In genomic region chr22:24207264-24208011, GRCh38 we compare ENCODE assay signal across 9 cellular contexts. TPM values are rescaled to one million over a fixed set of nuclear protein-coding genes. Genes with fewer than 3 reads are reported as not detected.
DNase-seq lines count a peak whose midpoint lies in the region; ATAC-seq and TF ChIP-seq lines count a peak whose summit lies in the region.
"Had no signal": no experiment of that assay in that cellular context is flagged by ENCODE, and none has a peak within 500 bp of the region (broad histone marks: within the 10 kb centered on the region; RNA-seq: fewer than 3 reads in every experiment).

No MANE protein-coding gene starts in this region.

- H3K27me3 Mint-ChIP-seq in activated CD8-positive, alpha-beta T cell treated with anti-CD3 and anti-CD28 coated beads for 36 hours = no peaks in the 10 kb centered on the region

- H3K9me3 ChIP-seq in left ventricle myocardium inferior (replicated peaks) = no peaks in the 10 kb centered on the region
- H3K9me3 ChIP-seq in skeletal muscle tissue (ENCODE audit: control insufficient read depth in 3 of 3, low read length in 3 of 3) = no peaks in the 10 kb centered on the region
- no peaks in the 10 kb centered on the region for H3K9me3 ChIP-seq in MM.1S (replicated peaks; ENCODE audit: insufficient read depth, low read length)

- H4K20me1 ChIP-seq in MM.1S (ENCODE audit: insufficient read depth, low read length) = no peaks in the 10 kb centered on the region

- H3K27ac Mint-ChIP-seq in activated CD8-positive, alpha-beta T cell treated with anti-CD3 and anti-CD28 coated beads for 36 hours = peak overlapping the region; percentile 43

- H3K4me1 ChIP-seq in left ventricle myocardium inferior (peaks cover 28% of the 10 kb centered on the region), skeletal muscle tissue (ENCODE audit: control insufficient read depth in 3 of 3, insufficient read depth in 3 of 3, low read length in 3 of 3) (peaks cover 3 to 18% (median 4%) of the 10 kb centered on the region in 3 donors), MM.1S (ENCODE audit: low read length) (peaks cover 24% of the 10 kb centered on the region)

- H3K4me2 ChIP-seq in MM.1S (ENCODE audit: low read depth, low read length) = no peak overlapping the region

- H3K36me3 Mint-ChIP-seq in activated CD8-positive, alpha-beta T cell treated with anti-CD3 and anti-CD28 coated beads for 36 hours (ENCODE audit: low read depth) = no peaks in the 10 kb centered on the region

- no peak overlapping the region for H2AFZ ChIP-seq in MM.1S (ENCODE audit: low read length)

- peaks cover 22% of the 10 kb centered on the region for H3K4me1 Mint-ChIP-seq in activated CD8-positive, alpha-beta T cell treated with anti-CD3 and anti-CD28 coated beads for 36 hours (ENCODE audit: low read depth)

- no peak for TF ChIP-seq CTCF in activated CD8-positive, alpha-beta T cell treated with anti-CD3 and anti-CD28 coated beads for 36 hours (IDR thresholded peaks at IDR 0.05)
- TF ChIP-seq CTCF in left ventricle myocardium inferior (IDR thresholded peaks at IDR 0.05; ENCODE audit: borderline replicate concordance) (no peak), MM.1S (IDR thresholded peaks at IDR 0.05; ENCODE audit: low read length) (no peak)

- H3K79me2 ChIP-seq in MM.1S (ENCODE audit: low read length) = no peaks in the 10 kb centered on the region

- H3K27ac ChIP-seq in left ventricle myocardium inferior (replicated peaks) = peak overlapping the region; percentile 89
- peak overlapping the region; percentile 69 for H3K27ac ChIP-seq in skeletal muscle tissue (ENCODE audit: low read depth, low read length)
- no peak overlapping the region for H3K27ac ChIP-seq in MM.1S (ENCODE audit: low read length)

- DNase-seq in HCEC 1CT (peak; percentile 4), left ventricle myocardium inferior (no peak), DMS153 treated with DMSO at 0.1 percent for 48 hours (lab: John Stamatoyannopoulos, UW; ENCODE audit: unreplicated experiment) (no peak), MM.1S (no peak)
- no peak for DNase-seq in activated CD8-positive, alpha-beta T cell treated with anti-CD3 and anti-CD28 coated beads for 36 hours
- DNase-seq: activated T-cell treated with anti-CD3 and anti-CD28 coated beads, Interleukin-2, amount 50 U/mL, for 1 hour had no signal

- H3K27me3 ChIP-seq in left ventricle myocardium inferior (ENCODE audit: low read depth) (no peaks in the 10 kb centered on the region), skeletal muscle tissue (ENCODE audit: control insufficient read depth in 3 of 3, insufficient read depth in 3 of 3, low read length in 3 of 3) (no peaks in the 10 kb centered on the region), MM.1S (replicated peaks; ENCODE audit: insufficient read depth, low read length) (no peaks in the 10 kb centered on the region)

- H3K9me2 ChIP-seq in MM.1S (replicated peaks; ENCODE audit: insufficient read depth, low read length) = no peaks in the 10 kb centered on the region

- no peaks in the 10 kb centered on the region for H3K9me3 Mint-ChIP-seq in activated CD8-positive, alpha-beta T cell treated with anti-CD3 and anti-CD28 coated beads for 36 hours

- CTCF ChIA-PET in activated CD8-positive, alpha-beta T cell treated with anti-CD3 and anti-CD28 coated beads for 36 hours (lab: Charles Lee) = interaction anchor here (0.9 to 2.0 kb wide), 3 partner anchors 19 to 32 kb away, joined by 3 to 5 read pairs (median 4); no protein-coding TSS in a partner anchor

- intact Hi-C loops in activated CD8-positive, alpha-beta T cell treated with anti-CD3 and anti-CD28 coated beads for 36 hours (cut with micrococcal nuclease) = no loop called here
- intact Hi-C loops in left ventricle myocardium inferior (cut with micrococcal nuclease) = no loop called here

- ATAC-seq in activated CD8-positive, alpha-beta T cell treated with anti-CD3 and anti-CD28 coated beads for 36 hours = no peak
- ATAC-seq in HG03442 (IDR thresholded peaks at IDR 0.05; ENCODE audit: unreplicated experiment) = no peak
- no peak for ATAC-seq in HG03378 (IDR thresholded peaks at IDR 0.05; ENCODE audit: unreplicated experiment)

- peaks cover 14% of the 10 kb centered on the region for H3F3A ChIP-seq in MM.1S (ENCODE audit: insufficient read depth, low read length)

- no peaks in the 10 kb centered on the region for H3K36me3 ChIP-seq in left ventricle myocardium inferior
- H3K36me3 ChIP-seq in skeletal muscle tissue (ENCODE audit: control insufficient read depth in 3 of 3, insufficient read depth in 3 of 3, low read length in 3 of 3) = no peaks in the 10 kb centered on the region
- no peaks in the 10 kb centered on the region for H3K36me3 ChIP-seq in MM.1S (replicated peaks; ENCODE audit: insufficient read depth, low read length)

- no peak overlapping the region for H3K9ac ChIP-seq in skeletal muscle tissue (ENCODE audit: low read depth in 1 of 3, low read length in 3 of 3)
- H3K9ac ChIP-seq in MM.1S (ENCODE audit: low read length) = no peak overlapping the region

- H3K4me3 ChIP-seq in left ventricle myocardium inferior (peak overlapping the region; percentile 9), skeletal muscle tissue (ENCODE audit: low read length in 3 of 3) (no peak overlapping the region), MM.1S (ENCODE audit: low read length) (no peak overlapping the region)

- POLR2A ChIA-PET in activated CD8-positive, alpha-beta T cell treated with anti-CD3 and anti-CD28 coated beads for 36 hours (lab: Charles Lee) = no interaction called here

- no peak overlapping the region for H3K4me3 Mint-ChIP-seq in activated CD8-positive, alpha-beta T cell treated with anti-CD3 and anti-CD28 coated beads for 36 hours

RNA-seq across cellular contexts. Expression of gene SUSD2, which starts 26.2 kb away (rescaled TPM):
- under 1 TPM; 0.65 to 0.95 TPM for total RNA-seq in activated CD8-positive, alpha-beta T cell treated with anti-CD3 and anti-CD28 coated beads for 36 hours
- 3.2 TPM for total RNA-seq in left ventricle myocardium inferior
- total RNA-seq in skeletal muscle tissue = 0.52 TPM

RNA-seq across cellular contexts. Expression of gene GGT5, which starts 37.4 kb away (rescaled TPM):
- not detected for total RNA-seq in activated CD8-positive, alpha-beta T cell treated with anti-CD3 and anti-CD28 coated beads for 36 hours
- 21.1 TPM for total RNA-seq in left ventricle myocardium inferior
- total RNA-seq in skeletal muscle tissue = 2.1 TPM
